Comparison of ENCODE assay signal across 17 cellular contexts in genomic region chr9:98517710-98518109, GRCh38.
DNase-seq lines count a peak whose midpoint lies in the region; ATAC-seq, FAIRE-seq and TF ChIP-seq lines count a peak whose summit lies in the region.
"Had no signal": no experiment of that assay in that cellular context is flagged by ENCODE, and none has a peak within 500 bp of the region (broad histone marks: within the 10 kb centered on the region; RNA-seq: fewer than 3 reads in every experiment).

No MANE protein-coding gene starts in this region.

- no peak overlapping the region for H2BK15ac ChIP-seq in H9 (ENCODE audit: low read depth, low read length)

- DNase-seq in H9 (peak; percentile 24), NCI-H524 (lab: John Stamatoyannopoulos, UW) (peak; percentile 72 to 75), WTC11 (ENCODE audit: low spot score) (no peak), nephron progenitor cell (no peak), NCI-H2107 (lab: John Stamatoyannopoulos, UW) (no peak), GM12891 (ENCODE audit: insufficient read length, low spot score) (no peak), ovary (no peak)
- DNase-seq: 8988T; AML-193; Caco-2; CD8-positive, alpha-beta memory T cell; DND-41; GDM1; GM23248; H7 had no signal

- peaks cover 3% of the 10 kb centered on the region for H3K23me2 ChIP-seq in H9 (ENCODE audit: insufficient read length, low read depth, low read length, poor library complexity, severe bottlenecking)

- WGBS in H9 (ENCODE audit: extremely low coverage, insufficient read length, low lambda C conversion rate) = no CpG with 5 or more reads among the region's 4 CpGs
- 75 to 81% (median 77%) methylated on average over 4 of the region's 4 CpGs for WGBS in ovary, 3 donors

- H3K4me2 ChIP-seq in H9 (ENCODE audit: insufficient read depth, insufficient read length, low read length) = no peak overlapping the region
- H3K4me2 ChIP-seq: BLaER1 had no signal

- H3K36me3 Mint-ChIP-seq in H9 (ENCODE audit: insufficient read depth in 1 of 3, low read depth in 3 of 3) (peaks cover 0 to 2% (median 0%) of the 10 kb centered on the region in 3 experiments; a peak in 1 of 7 replicates), WTC11 (no peaks in the 10 kb centered on the region), nephron progenitor cell (ENCODE audit: low read depth) (no peaks in the 10 kb centered on the region)
- H3K36me3 Mint-ChIP-seq: CD8-positive, alpha-beta memory T cell had no signal

- H3K23ac ChIP-seq in H9 (ENCODE audit: insufficient read length, low read depth, low read length) = no peak overlapping the region

- no peak overlapping the region for H4K8ac ChIP-seq in H9 (replicated peaks; ENCODE audit: insufficient read length, low read depth, low read length)

- no peak overlapping the region for H3K14ac ChIP-seq in H9 (ENCODE audit: insufficient read depth, low read length)

- CTCF ChIA-PET in WTC11 (lab: Charles Lee) = interaction anchor here (1.2 to 1.6 kb wide), 2 partner anchors 13 to 19 kb away, joined by 4 to 5 read pairs; no protein-coding TSS in a partner anchor

- no peak overlapping the region for H4K5ac ChIP-seq in H9 (ENCODE audit: insufficient read length, low read depth, low read length)

- H2BK120ac ChIP-seq in H9 (ENCODE audit: low read depth, low read length, poor library complexity, severe bottlenecking) = no peak overlapping the region

- 0 out of 4 replicates have a peak, but pooled peaks cover 0 to 2% of the 10 kb centered on the region in 2 experiments for H3K4me1 Mint-ChIP-seq in H9
- H3K4me1 Mint-ChIP-seq in WTC11 = no peaks in the 10 kb centered on the region
- peaks cover 12% of the 10 kb centered on the region for H3K4me1 Mint-ChIP-seq in nephron progenitor cell
- H3K4me1 Mint-ChIP-seq: CD8-positive, alpha-beta memory T cell had no signal

- H3K36me3 ChIP-seq in ovary = no peaks in the 10 kb centered on the region
- H3K36me3 ChIP-seq: BLaER1 had no signal

- H3K4me3 Mint-ChIP-seq in H9 (no peak overlapping the region), WTC11 (no peak overlapping the region), nephron progenitor cell (no peak overlapping the region)
- H3K4me3 Mint-ChIP-seq: CD8-positive, alpha-beta memory T cell had no signal

- H3T11ph ChIP-seq in H9 (ENCODE audit: low read length) = no peak overlapping the region

- H2BK5ac ChIP-seq in H9 (ENCODE audit: insufficient read length, low read length) = no peak overlapping the region

- no peak overlapping the region for H3K56ac ChIP-seq in H9 (ENCODE audit: insufficient read length, low read depth, low read length)

- no peak overlapping the region for H3K4me3 ChIP-seq in ovary
- H3K4me3 ChIP-seq: BLaER1, GM23248 had no signal

- no peak overlapping the region for H3K18ac ChIP-seq in H9 (ENCODE audit: insufficient read length, low read depth, low read length)

- TF ChIP-seq EP300 in ovary (IDR thresholded peaks at IDR 0.05) = no peak

- H3K27me3 Mint-ChIP-seq in H9 (ENCODE audit: low read depth) (peaks cover 3% of the 10 kb centered on the region; the same call in 1 of the 2 replicates), WTC11 (ENCODE audit: low read depth) (no peaks in the 10 kb centered on the region), nephron progenitor cell (ENCODE audit: low read depth, poor library complexity) (peaks cover 3% of the 10 kb centered on the region)

- TF ChIP-seq POLR2A in GM12891 (IDR thresholded peaks at IDR 0.05; ENCODE audit: low read depth, low read length) (no peak), ovary (IDR thresholded peaks at IDR 0.05) (no peak)

- no peak overlapping the region for H2AFZ ChIP-seq in H9 (ENCODE audit: low read length)
- H2AFZ ChIP-seq: GM23248 had no signal

- H3K9me3 Mint-ChIP-seq in H9 (no peaks in the 10 kb centered on the region), WTC11 (peaks cover 6% of the 10 kb centered on the region; the same call in 1 of the 2 replicates), nephron progenitor cell (no peaks in the 10 kb centered on the region)

- H3K27me3 ChIP-seq in H9 (ENCODE audit: insufficient read depth, low read length) = no peaks in the 10 kb centered on the region
- H3K27me3 ChIP-seq in ovary = no peaks in the 10 kb centered on the region
- H3K27me3 ChIP-seq: BLaER1 had no signal

- no peak overlapping the region for H3K27ac ChIP-seq in H9 (ENCODE audit: insufficient read length, low read depth, low read length)
- H3K27ac ChIP-seq in ovary = no peak overlapping the region
- H3K27ac ChIP-seq: BLaER1, GM23248 had no signal

- H4K20me1 ChIP-seq in H9 (ENCODE audit: control insufficient read depth, insufficient read depth, insufficient read length) = no peaks in the 10 kb centered on the region
- H4K20me1 ChIP-seq: BLaER1 had no signal

- H3K4ac ChIP-seq in H9 (ENCODE audit: low read depth, low read length) = no peak overlapping the region

- POLR2A ChIA-PET in WTC11 (lab: Charles Lee) = no interaction called here

- no peak overlapping the region for H3K9ac ChIP-seq in H9 (ENCODE audit: extremely low read depth, insufficient read length, low read length)
- H3K9ac ChIP-seq: BLaER1, GM23248 had no signal

- H4K91ac ChIP-seq in H9 (ENCODE audit: insufficient read length, low read depth, low read length) = no peak overlapping the region

- ATAC-seq in WTC11 = no peak; the same call in 1 of the 2 replicates
- ATAC-seq: HepG2 had no signal

- no peak overlapping the region for H2BK12ac ChIP-seq in H9 (ENCODE audit: insufficient read length, low read depth, low read length)

- no peaks in the 10 kb centered on the region for H3K79me2 ChIP-seq in H9 (ENCODE audit: insufficient read depth, low read length)

- H3K79me1 ChIP-seq in H9 (ENCODE audit: insufficient read depth, low read depth, low read length, poor library complexity, severe bottlenecking) = no peaks in the 10 kb centered on the region

- no peak overlapping the region for H2AK5ac ChIP-seq in H9 (ENCODE audit: insufficient read length, low read length)

- intact Hi-C loops in ovary (cut with DNase I) = no loop called here

- no peak for TF ChIP-seq CTCF in H9 (conservative IDR thresholded peaks at IDR 0.05)
- TF ChIP-seq CTCF in WTC11 (IDR thresholded peaks at IDR 0.05) = no peak
- TF ChIP-seq CTCF in nephron progenitor cell (IDR thresholded peaks at IDR 0.05) = no peak
- TF ChIP-seq CTCF in ovary (IDR thresholded peaks at IDR 0.05) = no peak

- H3K4me1 ChIP-seq in H9 (ENCODE audit: insufficient read depth, low read length) = no peaks in the 10 kb centered on the region
- H3K4me1 ChIP-seq in ovary (ENCODE audit: insufficient read depth) = no peaks in the 10 kb centered on the region
- H3K4me1 ChIP-seq: Caco-2 had no signal

- no peak overlapping the region for H2BK20ac ChIP-seq in H9 (ENCODE audit: low read depth, low read length, poor library complexity, severe bottlenecking)

- FAIRE-seq in GM12891 (lab: Jason Lieb, UNC) = no peak
- FAIRE-seq: HepG2 had no signal

- H3K9me3 ChIP-seq in H9 (ENCODE audit: control insufficient read depth, low read depth, low read length) = no peaks in the 10 kb centered on the region
- no peaks in the 10 kb centered on the region for H3K9me3 ChIP-seq in ovary
- H3K9me3 ChIP-seq: BLaER1, Caco-2 had no signal

- H3K27ac Mint-ChIP-seq in H9 (no peak overlapping the region), WTC11 (no peak overlapping the region), nephron progenitor cell (peak overlapping the region; percentile 32)
- H3K27ac Mint-ChIP-seq: CD8-positive, alpha-beta memory T cell had no signal

TF ChIP-seq in WTC11, 78 proteins besides CTCF, POLR2A, EP300 and RAD21:
- TF ChIP-seq SP1 (CRISPR knock-in tag; conservative IDR thresholded peaks at IDR 0.05) (no peak), ZNF671 (CRISPR knock-in tag; IDR thresholded peaks at IDR 0.05) (no peak), RELA (CRISPR knock-in tag; IDR thresholded peaks at IDR 0.05; ENCODE audit: borderline replicate concordance) (no peak), ZNF219 (CRISPR knock-in tag; IDR thresholded peaks at IDR 0.05; ENCODE audit: borderline replicate concordance) (no peak), NFYB (CRISPR knock-in tag; conservative IDR thresholded peaks at IDR 0.05; ENCODE audit: low read depth) (peak; percentile 44)
TF ChIP-seq in WTC11: peak in this region for 1.

TF ChIP-seq in GM12891, 5 proteins besides CTCF, POLR2A, EP300 and RAD21:
- TF ChIP-seq TAF1 (IDR thresholded peaks at IDR 0.05; ENCODE audit: low read depth, low read length) = no peak
- TF ChIP-seq POU2F2 (IDR thresholded peaks at IDR 0.05; ENCODE audit: low read depth, low read length) = no peak
- TF ChIP-seq PAX5 (IDR thresholded peaks at IDR 0.05; ENCODE audit: insufficient read depth, low read length, severe bottlenecking) = no peak

Comparison
In these comparisons a context has a peak if more than half of its experiments do, and no peak if none do; other contexts are left out.
1. DNase-seq: peak in H9 (single experiment) and NCI-H524 (2 of 2); none in WTC11 (single experiment), nephron progenitor cell (single experiment), NCI-H2107 (single experiment), GM12891 (single experiment) and ovary (0 of 5).